Comparison of ENCODE assay signal across 18 cellular contexts in the genomic region with DNA sequence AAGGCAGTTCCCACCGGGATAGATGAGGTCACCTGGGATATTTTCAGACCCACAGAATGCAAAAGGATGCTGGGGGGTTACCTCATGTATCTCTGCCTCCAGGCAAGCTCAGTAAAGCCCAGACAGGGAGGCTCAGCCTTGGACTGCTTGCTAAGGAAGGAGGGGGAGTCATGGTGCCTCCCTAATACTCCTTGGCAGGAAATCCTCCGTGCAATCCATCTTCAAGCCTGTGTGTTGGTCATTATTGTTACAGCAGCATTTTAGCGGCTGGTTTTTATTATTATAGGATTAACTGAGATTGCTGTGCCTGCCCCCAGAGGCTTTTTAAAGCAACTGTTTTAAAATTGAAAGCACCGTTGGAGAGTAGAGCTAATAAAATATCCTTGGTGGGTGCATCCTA.
A peak's percentile ranks its signal among the peaks of the same experiment; 100 is the strongest.
DNase-seq lines count a peak whose midpoint lies in the region; ATAC-seq and TF ChIP-seq lines count a peak whose summit lies in the region.
"Had no signal": no experiment of that assay in that cellular context is flagged by ENCODE, and none has a peak within 500 bp of the region (broad histone marks: within the 10 kb centered on the region; RNA-seq: fewer than 3 reads in every experiment).

No MANE protein-coding gene starts in this region.

- DNase-seq in GM03348 (ENCODE audit: low spot score) = peak; percentile 44
- peak; percentile 92 for DNase-seq in NCI-H82 treated with DMSO at 0.1 percent for 48 hours (lab: John Stamatoyannopoulos, UW; ENCODE audit: unreplicated experiment)
- DNase-seq in fibroblast of pulmonary artery (ENCODE audit: low read depth) = peak; percentile 52
- no peak for DNase-seq in foreskin melanocyte
- DNase-seq in OCI-LY7 (ENCODE audit: low spot score) = no peak
- DNase-seq in dorsolateral prefrontal cortex = no peak
- DNase-seq: activated CD4-positive, alpha-beta memory T cell treated with anti-CD3 and anti-CD28 coated beads, Interleukin-2, amount 10 ng/mL, durations not matched to agents 7 days and 5 days; activated naive CD8-positive, alpha-beta T cell treated with anti-CD3 and anti-CD28 coated beads, Interleukin-2, amount 10 ng/mL, durations not matched to agents 7 days and 5 days; activated T-cell treated with anti-CD3 and anti-CD28 coated beads, Interleukin-2, amount 50 U/mL, for 48 hours; CD4-positive, CD25-positive, alpha-beta regulatory T cell; central memory CD4-positive, alpha-beta T cell; DND-41; H9; NCI-H1105 treated with DMSO at 0.1 percent for 48 hours; substantia nigra had no signal

- H3K4me1 ChIP-seq in skeletal muscle satellite cell (ENCODE audit: control insufficient read depth, insufficient read depth, low read length) = peaks cover 27% of the 10 kb centered on the region
- no peaks in the 10 kb centered on the region for H3K4me1 ChIP-seq in OCI-LY7 (ENCODE audit: insufficient read depth, low read length, poor library complexity, severe bottlenecking)

- peak overlapping the region; percentile 16 for H3K4me2 ChIP-seq in skeletal muscle satellite cell (ENCODE audit: low read length)
- H3K4me2 ChIP-seq in OCI-LY7 (ENCODE audit: low read length) = no peak overlapping the region

- CTCF ChIA-PET in OCI-LY7 (lab: Charles Lee; ENCODE audit: unreplicated experiment) = no interaction called here

- no peaks in the 10 kb centered on the region for H3K27me3 ChIP-seq in skeletal muscle satellite cell (ENCODE audit: control insufficient read depth, insufficient read depth, low read length)
- peaks cover 0 to 9% (median 0%) of the 10 kb centered on the region in 45 donors for H3K27me3 ChIP-seq in dorsolateral prefrontal cortex

- H3K4me3 ChIP-seq in fibroblast of pulmonary artery (replicated peaks; ENCODE audit: low read depth, low read length) (no peak overlapping the region), skeletal muscle satellite cell (ENCODE audit: low read length) (no peak overlapping the region), OCI-LY7 (ENCODE audit: low read depth, low read length, poor library complexity, severe bottlenecking) (no peak overlapping the region), dorsolateral prefrontal cortex (no peak overlapping the region)
- H3K4me3 ChIP-seq: GM12878 had no signal

- no peaks in the 10 kb centered on the region for H4K20me1 ChIP-seq in OCI-LY7 (ENCODE audit: insufficient read depth, low read length)

- H3K27ac ChIP-seq in OCI-LY7 (ENCODE audit: low read depth, low read length, poor library complexity, severe bottlenecking) (no peak overlapping the region), dorsolateral prefrontal cortex (no peak overlapping the region)

- H3K9me2 ChIP-seq in OCI-LY7 (ENCODE audit: insufficient read depth, low read length) = no peaks in the 10 kb centered on the region

- H2AFZ ChIP-seq in OCI-LY7 (ENCODE audit: low read length) = no peak overlapping the region

- POLR2A ChIA-PET in OCI-LY7 (lab: Charles Lee) = no interaction called here

- no peaks in the 10 kb centered on the region for H3K79me2 ChIP-seq in OCI-LY7 (ENCODE audit: insufficient read depth, low read depth, low read length)

- H3K36me3 ChIP-seq in skeletal muscle satellite cell (ENCODE audit: insufficient read depth, low read length) (no peaks in the 10 kb centered on the region), OCI-LY7 (ENCODE audit: insufficient read depth, low read length) (no peaks in the 10 kb centered on the region)

- TF ChIP-seq CTCF in fibroblast of pulmonary artery (IDR thresholded peaks at IDR 0.05; ENCODE audit: low read length, missing control alignments) (peak; percentile 7), OCI-LY7 (conservative IDR thresholded peaks at IDR 0.05; ENCODE audit: low read length) (no peak), dorsolateral prefrontal cortex (IDR thresholded peaks at IDR 0.05 in 54 of 56, conservative IDR thresholded peaks at IDR 0.05 in 2 of 56; ENCODE audit: low read depth in 1 of 56, partially characterized antibody in 56 of 56) (no peak)

- intact Hi-C loops in OCI-LY7 (cut with micrococcal nuclease; ENCODE audit: unreplicated experiment) (no loop called here), dorsolateral prefrontal cortex (cut with DNase I) (loop anchor here in 1 of 2 donors (10.0 kb wide), 1 partner anchor 66 kb away; no protein-coding TSS in a partner anchor)

- H3K9ac ChIP-seq in skeletal muscle satellite cell (ENCODE audit: low read depth, low read length) = no peak overlapping the region

- no peak for ATAC-seq in GM21367 (IDR thresholded peaks at IDR 0.05; ENCODE audit: unreplicated experiment)
- ATAC-seq: GM12878 had no signal

- BruUV-seq in OCI-LY7 (replicated peaks; lab: Mats Ljungman, UMichigan) = no TSS peak

- H3K9me3 ChIP-seq in skeletal muscle satellite cell (replicated peaks; ENCODE audit: low read length) (no peaks in the 10 kb centered on the region), OCI-LY7 (ENCODE audit: low read length) (no peaks in the 10 kb centered on the region)

Comparison
In these comparisons a context has a peak if more than half of its experiments do, and no peak if none do; other contexts are left out.
1. DNase-seq: peak in GM03348 (single experiment), NCI-H82 treated with DMSO at 0.1 percent for 48 hours (single experiment) and fibroblast of pulmonary artery (single experiment); none in foreskin melanocyte (single experiment), OCI-LY7 (single experiment) and dorsolateral prefrontal cortex (0 of 10).